In genomic region chr16:50745940-50746339, GRCh38 we compare ENCODE assay signal across 17 cellular contexts. TPM values are rescaled to one million over a fixed set of nuclear protein-coding genes. Genes with fewer than 3 reads are reported as not detected.
A peak's percentile ranks its signal among the peaks of the same experiment; 100 is the strongest.
DNase-seq lines count a peak whose midpoint lies in the region; ATAC-seq and TF ChIP-seq lines count a peak whose summit lies in the region.
"Had no signal": no experiment of that assay in that cellular context is flagged by ENCODE, and none has a peak within 500 bp of the region (broad histone marks: within the 10 kb centered on the region; RNA-seq: fewer than 3 reads in every experiment).

No MANE protein-coding gene starts in this region.

- no peak for TF ChIP-seq CTCF in activated CD8-positive, alpha-beta T cell treated with anti-CD3 and anti-CD28 coated beads for 36 hours (IDR thresholded peaks at IDR 0.05)

- no peaks in the 10 kb centered on the region for H3K27me3 ChIP-seq in thymus (ENCODE audit: control insufficient read depth, insufficient read depth)

- peaks cover 60% of the 10 kb centered on the region for H3K4me1 Mint-ChIP-seq in activated CD8-positive, alpha-beta T cell treated with anti-CD3 and anti-CD28 coated beads for 36 hours (ENCODE audit: low read depth)
- H3K4me1 Mint-ChIP-seq in immature natural killer cell = peaks cover 63 to 80% of the 10 kb centered on the region in 2 donors

- POLR2A ChIA-PET in activated CD8-positive, alpha-beta T cell treated with anti-CD3 and anti-CD28 coated beads for 36 hours (lab: Charles Lee) = interaction anchor here (3.5 to 5.0 kb wide), 2 partner anchors 61 to 65 kb away, joined by 12 to 22 read pairs; partner anchors contain the start of gene SNX20

- peak; percentile 11 for DNase-seq in stimulated activated CD4-positive, alpha-beta T cell treated with anti-CD3 and anti-CD28 coated beads, Interleukin-4, amount 100 ng/mL, for 1 hour
- no peak for DNase-seq in stimulated activated CD4-positive, alpha-beta T cell treated with anti-CD3 and anti-CD28 coated beads, Interleukin-4, amount 100 ng/mL, for 24 hours
- DNase-seq in activated CD8-positive, alpha-beta T cell treated with anti-CD3 and anti-CD28 coated beads for 36 hours = peak; percentile 37
- DNase-seq in immature natural killer cell = no peak
- no peak for DNase-seq in HPDE6-E6E7 (ENCODE audit: extremely low spot score)
- DNase-seq in D341Med (ENCODE audit: low spot score) = no peak
- DNase-seq: COR-L47, EL, glutamatergic neuron, KBM-7, NCI-H2081, NCI-H510A treated with DMSO at 0.1 percent for 48 hours, right cardiac atrium had no signal

- 95% methylated on average over 4 of the region's 4 CpGs for WGBS in thymus

- no peaks in the 10 kb centered on the region for H3K9me3 Mint-ChIP-seq in activated CD8-positive, alpha-beta T cell treated with anti-CD3 and anti-CD28 coated beads for 36 hours
- no peaks in the 10 kb centered on the region for H3K9me3 Mint-ChIP-seq in immature natural killer cell

- H3K27me3 Mint-ChIP-seq in activated CD8-positive, alpha-beta T cell treated with anti-CD3 and anti-CD28 coated beads for 36 hours = no peaks in the 10 kb centered on the region
- H3K27me3 Mint-ChIP-seq in immature natural killer cell (ENCODE audit: low read depth in 3 of 3) = peaks cover 9 to 12% (median 12%) of the 10 kb centered on the region in 3 donors

- H3K9me3 ChIP-seq in thymus (ENCODE audit: control insufficient read depth) = no peaks in the 10 kb centered on the region
- H3K9me3 ChIP-seq: HAP-1 had no signal

- peaks cover 8% of the 10 kb centered on the region for H3K4me1 ChIP-seq in thymus (ENCODE audit: control insufficient read depth, insufficient read depth, low read length)

- CTCF ChIA-PET in activated CD8-positive, alpha-beta T cell treated with anti-CD3 and anti-CD28 coated beads for 36 hours (lab: Charles Lee) = interaction anchor here (1.0 to 12.6 kb wide), 11 partner anchors 10 to 721 kb away, joined by 3 to 340 read pairs (median 5); partner anchors contain the start of genes CNEP1R1 and SNX20

- peaks cover 41% of the 10 kb centered on the region for H3K36me3 Mint-ChIP-seq in activated CD8-positive, alpha-beta T cell treated with anti-CD3 and anti-CD28 coated beads for 36 hours (ENCODE audit: low read depth)
- H3K36me3 Mint-ChIP-seq in immature natural killer cell = peaks cover 12 to 16% (median 13%) of the 10 kb centered on the region in 3 donors

- ATAC-seq in activated CD8-positive, alpha-beta T cell treated with anti-CD3 and anti-CD28 coated beads for 36 hours = no peak
- ATAC-seq in GM21526 (IDR thresholded peaks at IDR 0.05; ENCODE audit: low FRiP score, unreplicated experiment) = no peak
- ATAC-seq: right cardiac atrium had no signal

- H3K36me3 ChIP-seq in thymus (ENCODE audit: control insufficient read depth, insufficient read depth) = no peaks in the 10 kb centered on the region

- H3K27ac Mint-ChIP-seq in activated CD8-positive, alpha-beta T cell treated with anti-CD3 and anti-CD28 coated beads for 36 hours = peak overlapping the region; percentile 97
- H3K27ac Mint-ChIP-seq in immature natural killer cell = peak overlapping the region in 5 of 6 donors; percentile 82 to 98 (median 97)

- H3K27ac ChIP-seq in thymus (ENCODE audit: low read depth) = peak overlapping the region; percentile 62

- intact Hi-C loops in activated CD8-positive, alpha-beta T cell treated with anti-CD3 and anti-CD28 coated beads for 36 hours (cut with micrococcal nuclease) = loop anchor here (5.0 to 10.0 kb wide), 6 partner anchors 61 to 721 kb away; partner anchors contain the start of genes BRD7, CNEP1R1 and SNX20

- H3K4me3 ChIP-seq in thymus (ENCODE audit: low read length) = no peak overlapping the region
- H3K4me3 ChIP-seq: HAP-1 had no signal

- H3K4me3 Mint-ChIP-seq in activated CD8-positive, alpha-beta T cell treated with anti-CD3 and anti-CD28 coated beads for 36 hours = peak overlapping the region; percentile 93
- H3K4me3 Mint-ChIP-seq in immature natural killer cell = peak overlapping the region; percentile 24 to 94 (median 38)

RNA-seq across cellular contexts. Expression of gene CYLD, which starts 4.1 kb away (rescaled TPM):
- 10 to 100 TPM; 86.4 to 94.4 TPM for total RNA-seq in activated CD8-positive, alpha-beta T cell treated with anti-CD3 and anti-CD28 coated beads for 36 hours
- polyA plus RNA-seq in immature natural killer cell (100 to 1,000 TPM in 1 of 3 donors, 10 to 100 TPM in 2; 65.7 to 102 (median 66.1) TPM), thymus (30.0 TPM)

RNA-seq across cellular contexts. Expression of gene NOD2, which starts 52.5 kb away (rescaled TPM):
- total RNA-seq in activated CD8-positive, alpha-beta T cell treated with anti-CD3 and anti-CD28 coated beads for 36 hours = 1 to 10 TPM; 1.1 to 1.6 TPM
- 1 to 10 TPM in 1 of 3 donors, under 1 TPM in 1, not detected in 1; 0.76 to 1.5 TPM for polyA plus RNA-seq in immature natural killer cell
- 1.9 TPM for polyA plus RNA-seq in thymus
- total RNA-seq: osteocyte had no signal

Comparison
In these comparisons a context has a peak if more than half of its experiments do, and no peak if none do; other contexts are left out.
1. DNase-seq: peak in stimulated activated CD4-positive, alpha-beta T cell treated with anti-CD3 and anti-CD28 coated beads, Interleukin-4, amount 100 ng/mL, for 1 hour (single experiment) and activated CD8-positive, alpha-beta T cell treated with anti-CD3 and anti-CD28 coated beads for 36 hours (single experiment); none in stimulated activated CD4-positive, alpha-beta T cell treated with anti-CD3 and anti-CD28 coated beads, Interleukin-4, amount 100 ng/mL, for 24 hours (single experiment), immature natural killer cell (0 of 3), HPDE6-E6E7 (single experiment) and D341Med (single experiment).